In the genomic region with DNA sequence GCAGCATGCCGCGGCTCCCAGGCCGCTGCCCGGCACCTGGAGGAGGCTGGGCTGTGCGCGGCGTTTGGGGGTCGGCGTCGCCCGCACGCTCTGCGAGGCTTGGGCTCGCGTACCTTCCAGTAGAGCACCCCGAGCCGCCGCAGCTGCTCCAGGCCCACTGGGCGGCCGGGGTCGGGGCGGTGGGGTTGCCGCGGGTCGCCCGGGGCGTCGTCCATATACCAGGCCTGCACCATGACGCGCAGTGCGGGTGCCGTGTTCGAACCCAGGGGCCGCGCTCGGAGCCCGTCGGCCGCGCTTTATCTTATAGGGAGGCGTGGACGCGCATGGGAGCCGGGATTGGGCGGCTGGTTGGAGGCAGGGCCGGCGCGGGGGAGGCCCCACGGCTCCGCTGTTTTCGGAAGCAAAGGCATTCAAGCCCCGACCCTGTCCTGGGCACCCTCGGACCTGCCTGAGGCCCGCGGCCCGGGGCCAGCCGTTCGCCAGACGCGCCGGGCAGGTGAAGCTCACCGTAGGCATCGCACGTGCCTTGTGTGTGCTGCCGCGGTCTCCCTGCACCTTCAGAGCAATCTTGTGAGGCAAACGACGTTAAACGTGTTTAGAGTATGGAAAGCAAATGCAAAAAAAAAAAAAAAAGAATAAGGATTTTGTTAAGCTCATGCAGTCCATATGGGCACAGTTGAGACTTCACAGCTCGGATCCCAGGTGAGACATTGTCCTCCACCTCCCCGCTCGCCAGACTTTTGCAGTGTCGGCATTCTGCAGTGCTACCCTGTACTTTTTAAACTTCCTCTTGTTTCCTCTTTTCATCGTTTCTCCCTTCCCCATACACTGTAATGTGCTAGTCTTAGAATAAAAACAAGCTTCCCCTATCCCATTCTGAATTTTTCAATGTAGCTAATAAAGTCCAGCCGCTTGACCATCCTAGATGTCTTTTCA, we compare ENCODE assay signal across 8 cellular contexts.
DNase-seq lines count a peak whose midpoint lies in the region; ATAC-seq and TF ChIP-seq lines count a peak whose summit lies in the region.

A gene with protein sequence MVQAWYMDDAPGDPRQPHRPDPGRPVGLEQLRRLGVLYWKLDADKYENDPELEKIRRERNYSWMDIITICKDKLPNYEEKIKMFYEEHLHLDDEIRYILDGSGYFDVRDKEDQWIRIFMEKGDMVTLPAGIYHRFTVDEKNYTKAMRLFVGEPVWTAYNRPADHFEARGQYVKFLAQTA (minus strand): TSS at position 277 of the 936 bp plus-strand sequence. CDS start 44 bp downstream, at position 233.

- ATAC-seq in GM18861 (IDR thresholded peaks at IDR 0.05; ENCODE audit: unreplicated experiment) = peak; percentile 51
- ATAC-seq in HG03066 (IDR thresholded peaks at IDR 0.05; ENCODE audit: low read depth, unreplicated experiment) = peak; percentile 61

- no peak for TF ChIP-seq CTCF in choroid plexus epithelial cell (conservative IDR thresholded peaks at IDR 0.05; ENCODE audit: low read depth, low read length)

- DNase-seq in AG08395 (ENCODE audit: low spot score) = peak; percentile 77
- peak; percentile 92 for DNase-seq in NCI-H2227 treated with DMSO at 0.1 percent for 48 hours (lab: John Stamatoyannopoulos, UW)
- DNase-seq in activated CD4-positive, alpha-beta T cell treated with anti-CD3 and anti-CD28 coated beads for 1 hour = peak; percentile 61
- peak; percentile 78 for DNase-seq in choroid plexus epithelial cell (ENCODE audit: low read depth)
- DNase-seq in stimulated activated CD4-positive, alpha-beta T cell treated with anti-CD3 and anti-CD28 coated beads, Interleukin-1b, Interleukin-23, amount 100 ng/mL, for 48 hours = peak; percentile 84

- no peaks in the 10 kb centered on the region for H3K27me3 ChIP-seq in layer of hippocampus (ENCODE audit: control insufficient read depth, insufficient read depth, low read length)

- peak within 1 kb of the TSS; percentile 91 for H3K4me3 ChIP-seq in choroid plexus epithelial cell (ENCODE audit: low read depth, low read length)

- H3K27ac ChIP-seq in layer of hippocampus (ENCODE audit: low read depth, low read length) = peak within 1 kb of the TSS; percentile 99

Comparison
In these comparisons a context has a peak if more than half of its experiments do, and no peak if none do; other contexts are left out.
1. Peak in every context shown above with its lines: DNase-seq, ATAC-seq, H3K4me3 ChIP-seq and H3K27ac ChIP-seq.